In the genomic region with DNA sequence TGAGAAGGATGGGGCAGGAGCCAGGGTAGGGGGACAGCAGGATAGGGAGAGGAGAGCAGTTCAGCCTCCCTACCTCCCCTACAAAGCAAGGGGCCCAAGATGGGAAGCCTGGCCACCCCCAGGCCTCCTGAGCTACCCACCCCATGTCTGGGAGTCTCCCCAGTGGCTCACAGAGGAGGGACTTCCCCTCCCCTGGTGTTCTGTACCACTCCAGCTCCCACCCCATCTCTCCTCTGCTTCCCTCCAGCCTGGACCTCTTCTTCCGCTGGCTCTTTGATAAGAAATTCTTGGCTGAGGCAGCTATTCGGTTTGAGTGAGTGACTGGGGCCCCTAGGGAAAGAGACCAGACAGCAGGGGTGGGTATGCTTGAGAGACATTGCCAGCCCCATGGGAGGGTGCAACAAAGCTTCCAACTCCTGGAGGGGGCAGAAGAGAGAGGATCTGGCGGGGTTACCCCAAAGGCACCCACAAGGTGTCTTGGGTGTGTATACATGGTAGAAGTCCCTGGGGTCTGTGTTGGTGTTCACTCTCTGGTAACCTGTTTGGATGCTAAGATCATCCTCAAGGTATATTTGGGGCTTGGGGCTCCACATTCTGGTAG, we compare ENCODE assay signal across 17 cellular contexts. TPM values are rescaled to one million over a fixed set of nuclear protein-coding genes. Genes with fewer than 3 reads are reported as not detected.
"Had no signal": no experiment of that assay in that cellular context is flagged by ENCODE, and none has a peak within 500 bp of the region (broad histone marks: within the 10 kb centered on the region; RNA-seq: fewer than 3 reads in every experiment).

No MANE protein-coding gene starts in this region.

- H3K36me3 ChIP-seq: colonic mucosa, ovary, uterus had no signal

- H2AFZ ChIP-seq: hepatocyte had no signal

- H3K9me3 Mint-ChIP-seq: endodermal cell; naive thymus-derived CD8-positive, alpha-beta T cell; stimulated activated naive CD8-positive, alpha-beta T cell treated with anti-CD3 and anti-CD28 coated beads, Interleukin-15, Interleukin-2, amounts not matched to agents 100 ng/mL and 50 ng/mL, for 24 hours had no signal

- DNase-seq: colonic mucosa; dermis blood vessel endothelial cell; endodermal cell; foreskin melanocyte; head of caudate nucleus; mammary epithelial cell; ovary; small intestine; stimulated activated CD4-positive, alpha-beta T cell treated with anti-CD3 and anti-CD28 coated beads, Interleukin-12 subunit alpha, Interleukin-12 subunit beta, amount 100 ng/mL, for 4 hours; tibial artery; upper lobe of left lung; uterus had no signal

- H3K4me3 ChIP-seq: colonic mucosa, hepatocyte, ovary, right atrium auricular region, tibial artery, upper lobe of left lung, uterus had no signal

- H3K27ac Mint-ChIP-seq: endodermal cell had no signal

- H3K27me3 Mint-ChIP-seq: naive thymus-derived CD8-positive, alpha-beta T cell; stimulated activated naive CD8-positive, alpha-beta T cell treated with anti-CD3 and anti-CD28 coated beads, Interleukin-15, Interleukin-2, amounts not matched to agents 100 ng/mL and 50 ng/mL, for 24 hours had no signal

- H3K27me3 ChIP-seq: colonic mucosa, hepatocyte, ovary, right atrium auricular region, tibial artery, upper lobe of left lung, uterus had no signal

- H3K79me2 ChIP-seq: hepatocyte had no signal

- H3K27ac ChIP-seq: colonic mucosa, hepatocyte, ovary, right atrium auricular region, tibial artery, upper lobe of left lung, uterus had no signal

- ATAC-seq: naive thymus-derived CD8-positive, alpha-beta T cell had no signal

- H3K4me3 Mint-ChIP-seq: endodermal cell; naive thymus-derived CD8-positive, alpha-beta T cell; stimulated activated naive CD8-positive, alpha-beta T cell treated with anti-CD3 and anti-CD28 coated beads, Interleukin-15, Interleukin-2, amounts not matched to agents 100 ng/mL and 50 ng/mL, for 24 hours had no signal

- H3K4me2 ChIP-seq: hepatocyte had no signal

- H3K9me3 ChIP-seq: colonic mucosa, ovary, right atrium auricular region, tibial artery, upper lobe of left lung, uterus had no signal

- H3K4me1 ChIP-seq: colonic mucosa, uterus had no signal

RNA-seq across cellular contexts. Expression of gene CAPN11, which starts 8.2 kb away (rescaled TPM):
- total RNA-seq: kidney epithelial cell; naive thymus-derived CD8-positive, alpha-beta T cell had no signal
